14 cellular contexts compared by ENCODE assay signal in genomic region chr4:48133668-48134444, GRCh38. TPM values are rescaled to one million over a fixed set of nuclear protein-coding genes. Genes with fewer than 3 reads are reported as not detected.
A peak's percentile ranks its signal among the peaks of the same experiment; 100 is the strongest.
DNase-seq lines count a peak whose midpoint lies in the region; ATAC-seq and TF ChIP-seq lines count a peak whose summit lies in the region.
"Had no signal": no experiment of that assay in that cellular context is flagged by ENCODE, and none has a peak within 500 bp of the region (broad histone marks: within the 10 kb centered on the region; RNA-seq: fewer than 3 reads in every experiment).

Gene TXK (minus strand): TSS chr4:48134250. CDS start chr4:48134170, 80 bp downstream.

- H3K36me3 ChIP-seq in CD8-positive, alpha-beta T cell (ENCODE audit: insufficient read depth, low read length): no peaks in the 10 kb centered on the region
- no peaks in the 10 kb centered on the region for H3K36me3 ChIP-seq in KOPT-K1 (ENCODE audit: insufficient read depth, low read length)
- H3K36me3 ChIP-seq: adrenal gland had no signal

- TF ChIP-seq CTCF in CD8-positive, alpha-beta T cell (IDR thresholded peaks at IDR 0.05): no peak

- POLR2A ChIA-PET in CD8-positive, alpha-beta T cell (lab: Charles Lee): interaction anchor here (0.6 to 2.3 kb wide), 3 partner anchors 9 to 129 kb away, joined by 3 to 6 read pairs (median 5); no protein-coding TSS in a partner anchor
- POLR2A ChIA-PET in activated naive CD8-positive, alpha-beta T cell treated with anti-CD3 and anti-CD28 coated beads, Interleukin-2, amount 10 ng/mL, durations not matched to agents 7 days and 5 days (lab: Charles Lee): interaction anchor here (0.6 to 1.0 kb wide), 4 partner anchors 87 to 647 kb away, joined by 3 to 4 read pairs (median 3); no protein-coding TSS in a partner anchor

- peak within 1 kb of the TSS; percentile 48 for H3K4me3 ChIP-seq in CD8-positive, alpha-beta T cell (ENCODE audit: low read depth, low read length)
- H3K4me3 ChIP-seq: adrenal gland, lung had no signal

- H3K36me3 Mint-ChIP-seq in CD8-positive, alpha-beta T cell: peaks cover 44% of the 10 kb centered on the region
- peaks cover 36% of the 10 kb centered on the region for H3K36me3 Mint-ChIP-seq in activated naive CD8-positive, alpha-beta T cell treated with anti-CD3 and anti-CD28 coated beads, Interleukin-2, amount 10 ng/mL, durations not matched to agents 7 days and 5 days

- H3K27ac Mint-ChIP-seq in CD8-positive, alpha-beta T cell: peak within 1 kb of the TSS; percentile 92
- peak within 1 kb of the TSS; percentile 87 for H3K27ac Mint-ChIP-seq in activated naive CD8-positive, alpha-beta T cell treated with anti-CD3 and anti-CD28 coated beads, Interleukin-2, amount 10 ng/mL, durations not matched to agents 7 days and 5 days

- no peaks in the 10 kb centered on the region for H3K9me3 ChIP-seq in CD8-positive, alpha-beta T cell (ENCODE audit: low read length)
- no peaks in the 10 kb centered on the region for H3K9me3 ChIP-seq in KOPT-K1 (ENCODE audit: insufficient read depth, low read length, poor library complexity, severe bottlenecking)
- H3K9me3 ChIP-seq: adrenal gland had no signal

- no peaks in the 10 kb centered on the region for H3K9me3 Mint-ChIP-seq in CD8-positive, alpha-beta T cell
- H3K9me3 Mint-ChIP-seq in activated naive CD8-positive, alpha-beta T cell treated with anti-CD3 and anti-CD28 coated beads, Interleukin-2, amount 10 ng/mL, durations not matched to agents 7 days and 5 days: no peaks in the 10 kb centered on the region

- peak in 3 of 7 experiments; percentile 35 to 61 (median 42) for DNase-seq in CD8-positive, alpha-beta T cell
- DNase-seq in activated naive CD8-positive, alpha-beta T cell treated with anti-CD3 and anti-CD28 coated beads, Interleukin-2, amount 10 ng/mL, durations not matched to agents 7 days and 5 days: no peak
- DNase-seq in lung microvascular endothelial cell (ENCODE audit: low read depth in 2 of 2) (peak; percentile 28 to 35), mucosa of gallbladder (ENCODE audit: low spot score) (no peak), NCI-H774 (lab: John Stamatoyannopoulos, UW) (no peak), SIG-M5 treated with dmso at 0.1 percent for 504 hours (lab: John Stamatoyannopoulos, UW; ENCODE audit: unreplicated experiment) (no peak)
- DNase-seq: adrenal gland, NCI-H1092, NCI-H510A, posterior cingulate gyrus, SHP77, WERI-Rb-1 had no signal

- CTCF ChIA-PET in CD8-positive, alpha-beta T cell (lab: Charles Lee): interaction anchor here (0.6 to 3.0 kb wide), 5 partner anchors 9 to 100 kb away, joined by 3 to 13 read pairs (median 4); no protein-coding TSS in a partner anchor

- peaks cover 65% of the 10 kb centered on the region for H3K4me1 ChIP-seq in CD8-positive, alpha-beta T cell (ENCODE audit: insufficient read depth, low read length)
- H3K4me1 ChIP-seq: adrenal gland had no signal

- intact Hi-C loops in CD8-positive, alpha-beta T cell (cut with DNase I, micrococcal nuclease): loop anchor here (1.0 to 10.0 kb wide), 6 partner anchors 8 to 643 kb away; partner anchors contain the start of genes SLAIN2 (in 2 of the 2) and NFXL1 (in 1 of the 2)

- H3K27me3 ChIP-seq in CD8-positive, alpha-beta T cell (ENCODE audit: insufficient read depth, low read length): no peaks in the 10 kb centered on the region
- H3K27me3 ChIP-seq: adrenal gland had no signal

- H3K4me1 Mint-ChIP-seq in CD8-positive, alpha-beta T cell (ENCODE audit: low read depth): peaks cover 82% of the 10 kb centered on the region
- H3K4me1 Mint-ChIP-seq in activated naive CD8-positive, alpha-beta T cell treated with anti-CD3 and anti-CD28 coated beads, Interleukin-2, amount 10 ng/mL, durations not matched to agents 7 days and 5 days: peaks cover 68% of the 10 kb centered on the region

- peak within 1 kb of the TSS; percentile 91 for H3K4me3 Mint-ChIP-seq in CD8-positive, alpha-beta T cell
- H3K4me3 Mint-ChIP-seq in activated naive CD8-positive, alpha-beta T cell treated with anti-CD3 and anti-CD28 coated beads, Interleukin-2, amount 10 ng/mL, durations not matched to agents 7 days and 5 days: peak within 1 kb of the TSS; percentile 85

- peak within 1 kb of the TSS; percentile 56 for H3K27ac ChIP-seq in CD8-positive, alpha-beta T cell (ENCODE audit: low read depth, low read length)
- H3K27ac ChIP-seq in KOPT-K1 (ENCODE audit: low read depth, low read length, poor library complexity, severe bottlenecking): peak within 1 kb of the TSS; percentile 65
- H3K27ac ChIP-seq: adrenal gland had no signal

- no peaks in the 10 kb centered on the region for H3K27me3 Mint-ChIP-seq in CD8-positive, alpha-beta T cell (ENCODE audit: low read depth)
- H3K27me3 Mint-ChIP-seq in activated naive CD8-positive, alpha-beta T cell treated with anti-CD3 and anti-CD28 coated beads, Interleukin-2, amount 10 ng/mL, durations not matched to agents 7 days and 5 days: no peaks in the 10 kb centered on the region

- ATAC-seq in CD8-positive, alpha-beta T cell: peak; percentile 48
- peak; percentile 44 for ATAC-seq in activated naive CD8-positive, alpha-beta T cell treated with anti-CD3 and anti-CD28 coated beads, Interleukin-2, amount 10 ng/mL, durations not matched to agents 7 days and 5 days (ENCODE audit: low read depth)

RNA-seq across cellular contexts. Expression of gene TXK, which starts in this region (rescaled TPM):
- total RNA-seq in CD8-positive, alpha-beta T cell: 10 to 100 TPM; 57.3 to 66.3 TPM
- total RNA-seq in activated naive CD8-positive, alpha-beta T cell treated with anti-CD3 and anti-CD28 coated beads, Interleukin-2, amount 10 ng/mL, durations not matched to agents 7 days and 5 days: 10 to 100 TPM; 65.8 to 66.8 TPM
- 0.20 TPM in 1 of 2 replicates, not detected in the other for total RNA-seq in lung microvascular endothelial cell
- 0.86 TPM for total RNA-seq in mucosa of gallbladder

Comparison
In these comparisons a context has a peak if more than half of its experiments do, and no peak if none do; other contexts are left out.
1. RNA of gene TXK (total RNA-seq): 65.8 to 66.8 TPM in activated naive CD8-positive, alpha-beta T cell treated with anti-CD3 and anti-CD28 coated beads, Interleukin-2, amount 10 ng/mL, durations not matched to agents 7 days and 5 days and 57.3 to 66.3 TPM in CD8-positive, alpha-beta T cell; 0.86 TPM in mucosa of gallbladder (single experiment) and 0.20 TPM in lung microvascular endothelial cell; every median in the first group is over 10 times any median in the second.
2. Peak in DNase-seq in lung microvascular endothelial cell; RNA of the gene not detected or under 1 TPM.